In the genomic region with DNA sequence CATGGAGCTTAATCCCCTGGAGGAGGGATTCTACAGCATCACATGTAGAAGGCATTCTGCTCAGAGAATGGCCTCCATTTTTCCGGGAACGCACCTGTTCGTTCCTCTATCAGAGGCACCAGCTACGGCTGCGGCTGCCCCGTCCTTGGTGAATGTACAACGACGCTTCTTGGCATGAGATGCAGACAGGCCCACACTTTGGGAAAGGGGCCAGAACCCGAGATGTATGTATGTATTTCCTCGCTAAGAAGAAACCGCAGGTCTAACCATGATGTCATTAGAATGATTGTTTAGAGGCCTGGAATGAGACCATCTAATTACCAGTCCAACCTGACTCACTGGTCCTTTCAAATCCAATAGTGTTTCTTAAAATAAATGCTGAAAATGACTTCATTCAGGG, we compare ENCODE assay signal across 25 cellular contexts.
"Had no signal": no experiment of that assay in that cellular context is flagged by ENCODE, and none has a peak within 500 bp of the region (broad histone marks: within the 10 kb centered on the region; RNA-seq: fewer than 3 reads in every experiment).

No MANE protein-coding gene starts in this region.

- H3K27ac Mint-ChIP-seq: activated CD8-positive, alpha-beta T cell treated with anti-CD3 and anti-CD28 coated beads, Interleukin-2, amount 10 ng/mL, durations not matched to agents 7 days and 5 days; activated naive CD8-positive, alpha-beta T cell; activated T-cell treated with anti-CD3 and anti-CD28 coated beads, Interleukin-2, amount 50 U/mL, for 24 hours; activated T-helper 17 cell treated with anti-CD3 and anti-CD28 coated beads, Interleukin-2, amount 50 U/mL, for 72 hours; naive thymus-derived CD4-positive, alpha-beta T cell; stimulated activated memory B cell treated with anti-CD40 and anti-IgM and Interleukin-4, amounts not matched to agents 10 μg/mL and 1 μg/mL and 100 μg/mL, for 72 hours had no signal

- H3K9me3 Mint-ChIP-seq: activated T-cell treated with anti-CD3 and anti-CD28 coated beads, Interleukin-2, amount 50 U/mL, for 24 hours; neural crest cell; stimulated activated memory B cell treated with anti-CD40 and anti-IgM and Interleukin-4, amounts not matched to agents 10 μg/mL and 1 μg/mL and 100 μg/mL, for 72 hours had no signal

- H3K36me3 Mint-ChIP-seq: activated naive CD8-positive, alpha-beta T cell; naive thymus-derived CD4-positive, alpha-beta T cell; stimulated activated memory B cell treated with anti-CD40 and anti-IgM and Interleukin-4, amounts not matched to agents 10 μg/mL and 1 μg/mL and 100 μg/mL, for 72 hours had no signal

- DNase-seq: activated CD4-positive, alpha-beta T cell treated with anti-CD3 and anti-CD28 coated beads for 1 hour; activated CD4-positive, alpha-beta T cell treated with anti-CD3 and anti-CD28 coated beads, Interleukin-2, amount 50 U/mL, for 1 hour; activated CD8-positive, alpha-beta T cell treated with anti-CD3 and anti-CD28 coated beads, Interleukin-2, amount 10 ng/mL, durations not matched to agents 7 days and 5 days; activated naive CD4-positive, alpha-beta T cell; activated T-cell treated with anti-CD3 and anti-CD28 coated beads, Interleukin-2, amount 50 U/mL, for 24 hours; cortex of kidney; foreskin keratinocyte; kidney; left lung; naive thymus-derived CD4-positive, alpha-beta T cell; sigmoid colon; stimulated activated CD4-positive, alpha-beta T cell treated with anti-CD3 and anti-CD28 coated beads, Interleukin-15, amount 100 ng/mL, for 24 hours; stomach had no signal

- H3K4me3 ChIP-seq: adrenal gland, ascending aorta, breast epithelium, left lung, lung, sigmoid colon, smooth muscle cell, stomach, suprapubic skin, tibial nerve, vagina had no signal

- ATAC-seq: activated CD8-positive, alpha-beta T cell treated with anti-CD3 and anti-CD28 coated beads, Interleukin-2, amount 10 ng/mL, durations not matched to agents 7 days and 5 days; activated T-helper 17 cell treated with anti-CD3 and anti-CD28 coated beads, Interleukin-2, amount 50 U/mL, for 72 hours; foreskin keratinocyte; left lung; naive thymus-derived CD4-positive, alpha-beta T cell; stimulated activated memory B cell treated with anti-CD40 and anti-IgM and Interleukin-4, amounts not matched to agents 10 μg/mL and 1 μg/mL and 100 μg/mL, for 72 hours had no signal

- H3K4me3 Mint-ChIP-seq: activated CD8-positive, alpha-beta T cell treated with anti-CD3 and anti-CD28 coated beads, Interleukin-2, amount 10 ng/mL, durations not matched to agents 7 days and 5 days; activated naive CD8-positive, alpha-beta T cell; activated T-cell treated with anti-CD3 and anti-CD28 coated beads, Interleukin-2, amount 50 U/mL, for 24 hours; activated T-helper 17 cell treated with anti-CD3 and anti-CD28 coated beads, Interleukin-2, amount 50 U/mL, for 72 hours; naive thymus-derived CD4-positive, alpha-beta T cell; neural crest cell; stimulated activated memory B cell treated with anti-CD40 and anti-IgM and Interleukin-4, amounts not matched to agents 10 μg/mL and 1 μg/mL and 100 μg/mL, for 72 hours had no signal

- H3K4me1 Mint-ChIP-seq: activated T-helper 17 cell treated with anti-CD3 and anti-CD28 coated beads, Interleukin-2, amount 50 U/mL, for 72 hours; naive thymus-derived CD4-positive, alpha-beta T cell; neural crest cell had no signal

- H3K27ac ChIP-seq: adrenal gland, ascending aorta, breast epithelium, foreskin keratinocyte, left lung, sigmoid colon, stomach, suprapubic skin, tibial nerve, vagina had no signal
